Comparison of ENCODE assay signal across 17 cellular contexts in the genomic region with DNA sequence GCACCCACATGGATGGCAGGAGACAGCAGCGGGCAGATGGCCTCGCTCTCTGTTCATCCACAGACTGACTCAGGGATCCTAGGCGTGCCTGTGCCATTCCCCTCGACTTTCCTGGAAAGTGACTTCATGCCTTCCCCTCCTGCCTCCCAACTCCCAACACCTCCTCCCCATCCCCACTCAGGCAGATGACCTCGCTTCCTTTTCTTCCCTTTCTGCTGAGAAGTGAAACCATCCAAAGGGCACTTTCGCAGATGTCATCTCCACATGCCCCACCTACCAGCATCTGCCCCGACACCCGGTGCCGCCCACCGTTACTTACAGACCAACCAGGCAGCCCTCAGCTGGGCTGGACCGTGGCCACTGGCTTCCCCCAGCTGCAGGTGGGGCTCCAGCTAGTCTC. TPM values are rescaled to one million over a fixed set of nuclear protein-coding genes. Genes with fewer than 3 reads are reported as not detected.
DNase-seq lines count a peak whose midpoint lies in the region; ATAC-seq and TF ChIP-seq lines count a peak whose summit lies in the region.
"Had no signal": no experiment of that assay in that cellular context is flagged by ENCODE, and none has a peak within 500 bp of the region (broad histone marks: within the 10 kb centered on the region; RNA-seq: fewer than 3 reads in every experiment).

No MANE protein-coding gene starts in this region.

- intact Hi-C loops in left ventricle myocardium superior (cut with micrococcal nuclease) = no loop called here
- intact Hi-C loops in left ventricle myocardium inferior (cut with micrococcal nuclease) = no loop called here
- intact Hi-C loops in upper lobe of right lung (cut with DNase I) = no loop called here

- no peaks in the 10 kb centered on the region for H3K9me3 Mint-ChIP-seq in effector memory CD8-positive, alpha-beta T cell

- H3K36me3 ChIP-seq in left ventricle myocardium inferior (no peaks in the 10 kb centered on the region), upper lobe of right lung (no peaks in the 10 kb centered on the region)
- H3K36me3 ChIP-seq: breast epithelium had no signal

- H3K4me3 ChIP-seq in left ventricle myocardium inferior = no peak overlapping the region
- H3K4me3 ChIP-seq in upper lobe of right lung = no peak overlapping the region
- H3K4me3 ChIP-seq: breast epithelium, K562 had no signal

- H3K27me3 Mint-ChIP-seq in effector memory CD8-positive, alpha-beta T cell = peaks cover 14 to 60% of the 10 kb centered on the region in 2 donors

- ATAC-seq in left ventricle myocardium superior (peak; percentile 17), upper lobe of right lung (peak; percentile 44)
- peak; percentile 32 for ATAC-seq in effector memory CD8-positive, alpha-beta T cell (replicated peaks)
- ATAC-seq: K562 had no signal

- peaks cover 7% of the 10 kb centered on the region for H3K36me3 Mint-ChIP-seq in effector memory CD8-positive, alpha-beta T cell (ENCODE audit: insufficient read depth)

- POLR2A ChIA-PET in HEK293T (lab: Yijun Ruan, JAX) = no interaction called here

- H3K4me1 ChIP-seq in left ventricle myocardium inferior (peaks cover 6% of the 10 kb centered on the region), upper lobe of right lung (no peaks in the 10 kb centered on the region)
- H3K4me1 ChIP-seq: breast epithelium had no signal

- no peaks in the 10 kb centered on the region for H3K9me3 ChIP-seq in left ventricle myocardium inferior (replicated peaks)
- H3K9me3 ChIP-seq in upper lobe of right lung = no peaks in the 10 kb centered on the region
- H3K9me3 ChIP-seq: breast epithelium had no signal

- peaks cover 94% of the 10 kb centered on the region for H3K27me3 ChIP-seq in left ventricle myocardium inferior (ENCODE audit: low read depth)
- no peaks in the 10 kb centered on the region for H3K27me3 ChIP-seq in upper lobe of right lung
- H3K27me3 ChIP-seq: breast epithelium had no signal

- peak; percentile 54 for DNase-seq in left ventricle myocardium superior
- no peak for DNase-seq in left ventricle myocardium inferior
- DNase-seq in NCI-H524 treated with DMSO at 0.1 percent for 48 hours (lab: John Stamatoyannopoulos, UW) = peak; percentile 71
- no peak for DNase-seq in effector memory CD8-positive, alpha-beta T cell
- no peak for DNase-seq in upper lobe of right lung
- DNase-seq in HEK293T (ENCODE audit: extremely low spot score) = no peak
- no peak for DNase-seq in NCI-H146 (lab: John Stamatoyannopoulos, UW)
- no peak for DNase-seq in kidney glomerular epithelial cell (lab: John Stamatoyannopoulos, UW)
- DNase-seq: activated CD4-positive, alpha-beta T cell treated with anti-CD3 and anti-CD28 coated beads for 1 hour; activated effector memory CD4-positive, alpha-beta T cell treated with Interleukin-2 at 50 U/mL for 16 hours; GF-D8; hippocampal formation; mammary epithelial cell; NCI-H774; SW 1271 had no signal

- H3K4me3 Mint-ChIP-seq in effector memory CD8-positive, alpha-beta T cell = no peak overlapping the region

- peaks cover 6 to 9% of the 10 kb centered on the region in 2 donors for H3K4me1 Mint-ChIP-seq in effector memory CD8-positive, alpha-beta T cell (ENCODE audit: low read depth in 2 of 2)

- no peak for TF ChIP-seq CTCF in left ventricle myocardium inferior (IDR thresholded peaks at IDR 0.05; ENCODE audit: borderline replicate concordance)
- no peak for TF ChIP-seq CTCF in upper lobe of right lung (IDR thresholded peaks at IDR 0.05)

- H3K27ac ChIP-seq in left ventricle myocardium inferior (replicated peaks) = no peak overlapping the region
- H3K27ac ChIP-seq in upper lobe of right lung = no peak overlapping the region
- H3K27ac ChIP-seq: breast epithelium had no signal

- H3K27ac Mint-ChIP-seq in effector memory CD8-positive, alpha-beta T cell = no peak overlapping the region

- CTCF ChIA-PET in HEK293T (lab: Yijun Ruan, JAX) = no interaction called here

TF ChIP-seq in HEK293T, 16 proteins besides CTCF, POLR2A, EP300 and RAD21:
- no peak for TF ChIP-seq FOXK2 (IDR thresholded peaks at IDR 0.05)
- TF ChIP-seq LEF1 (IDR thresholded peaks at IDR 0.05; ENCODE audit: borderline replicate concordance) = no peak
TF ChIP-seq in HEK293T: peak in this region for 0.

RNA-seq across cellular contexts. Expression of gene BEGAIN, which starts 29.6 kb away (rescaled TPM):
- total RNA-seq in left ventricle myocardium superior (0.79 TPM), left ventricle myocardium inferior (1.9 TPM), upper lobe of right lung (1.5 TPM)

Comparison
In these comparisons a context has a peak if more than half of its experiments do, and no peak if none do; other contexts are left out.
1. DNase-seq: peak in left ventricle myocardium superior (single experiment) and NCI-H524 treated with DMSO at 0.1 percent for 48 hours (single experiment); none in left ventricle myocardium inferior (single experiment), effector memory CD8-positive, alpha-beta T cell (0 of 3), upper lobe of right lung (single experiment), HEK293T (single experiment), NCI-H146 (single experiment) and kidney glomerular epithelial cell (single experiment).
2. Peak in every context shown above with its lines, with median percentiles within 50 percentile points of each other: ATAC-seq.